Comparison of ENCODE assay signal across 26 cellular contexts in genomic region chr5:61262080-61262479, GRCh38.
DNase-seq lines count a peak whose midpoint lies in the region; ATAC-seq, FAIRE-seq and TF ChIP-seq lines count a peak whose summit lies in the region.
"Had no signal": no experiment of that assay in that cellular context is flagged by ENCODE, and none has a peak within 500 bp of the region (broad histone marks: within the 10 kb centered on the region; RNA-seq: fewer than 3 reads in every experiment).

No MANE protein-coding gene starts in this region.

- H3K27ac ChIP-seq in GM23338 (ENCODE audit: low read depth) (no peak overlapping the region), foreskin keratinocyte (no peak overlapping the region), gastroesophageal sphincter (no peak overlapping the region), small intestine (ENCODE audit: low read depth in 1 of 2, low read length in 1 of 2) (no peak overlapping the region)
- H3K27ac ChIP-seq: BLaER1, left ventricle myocardium inferior, parathyroid adenoma, PC-9, WERI-Rb-1 had no signal

- ATAC-seq in GM23338 (peak; percentile 93), foreskin keratinocyte (peak; percentile 19), gastroesophageal sphincter (no peak)
- ATAC-seq: activated T-cell treated with anti-CD3 and anti-CD28 coated beads, Interleukin-2, amount 50 U/mL, for 4 hours; natural killer cell treated with Interleukin-12 subunit alpha and Interleukin-12 subunit beta and Interleukin-15 and Interleukin-18, amount 100 ng/mL, for 72 hours had no signal

- no peak for FAIRE-seq in small intestine (lab: Jason Lieb, UNC)

- WGBS in gastroesophageal sphincter (ENCODE audit: low coverage in 1 of 2), 2 donors: 79 to 80% methylated on average over 2 to 3 of the region's 5 CpGs
- 85 to 93% (median 87%) methylated on average over 5 of the region's 5 CpGs for WGBS in small intestine, 3 donors

- H3K4me1 Mint-ChIP-seq in GM23338: peaks cover 23% of the 10 kb centered on the region
- peaks cover 31% of the 10 kb centered on the region for H3K4me1 Mint-ChIP-seq in nephron progenitor cell

- peak overlapping the region; percentile 60; the same call in 1 of the 2 replicates for H2AFZ ChIP-seq in GM23338
- H2AFZ ChIP-seq: PC-9 had no signal

- H3K27me3 Mint-ChIP-seq in GM23338 (ENCODE audit: insufficient read depth, low read depth, poor library complexity): peaks cover 2% of the 10 kb centered on the region
- H3K27me3 Mint-ChIP-seq in nephron progenitor cell (ENCODE audit: low read depth, poor library complexity): peaks cover 5% of the 10 kb centered on the region

- no peak overlapping the region for H3K4me3 ChIP-seq in GM23338
- H3K4me3 ChIP-seq in gastroesophageal sphincter: no peak overlapping the region
- no peak overlapping the region for H3K4me3 ChIP-seq in small intestine (ENCODE audit: low read depth in 1 of 2, low read length in 2 of 2)
- H3K4me3 ChIP-seq: BLaER1, left ventricle myocardium inferior, PC-9 had no signal

- H3K4me3 Mint-ChIP-seq in GM23338 (no peak overlapping the region), nephron progenitor cell (no peak overlapping the region)
- H3K4me3 Mint-ChIP-seq: activated CD4-positive, alpha-beta T cell treated with anti-CD3 and anti-CD28 coated beads, Interleukin-2, amount 10 ng/mL, durations not matched to agents 7 days and 5 days; activated T-cell treated with anti-CD3 and anti-CD28 coated beads, Interleukin-2, amount 50 U/mL, for 4 hours; HFFc6; mesothelial cell of epicardium; natural killer cell treated with Interleukin-12 subunit alpha and Interleukin-12 subunit beta and Interleukin-15 and Interleukin-18, amount 100 ng/mL, for 72 hours had no signal

- no peak for TF ChIP-seq POLR2A in gastroesophageal sphincter (IDR thresholded peaks at IDR 0.05)

- no peaks in the 10 kb centered on the region for H3K27me3 ChIP-seq in GM23338 (ENCODE audit: insufficient read depth)
- H3K27me3 ChIP-seq in foreskin keratinocyte: no peaks in the 10 kb centered on the region
- no peaks in the 10 kb centered on the region for H3K27me3 ChIP-seq in gastroesophageal sphincter
- H3K27me3 ChIP-seq in small intestine (ENCODE audit: control insufficient read depth in 2 of 2, insufficient read depth in 2 of 2, low read length in 2 of 2): no peaks in the 10 kb centered on the region
- H3K27me3 ChIP-seq: BLaER1 had no signal

- H3K27ac Mint-ChIP-seq in GM23338 (no peak overlapping the region), nephron progenitor cell (peak overlapping the region; percentile 31)
- H3K27ac Mint-ChIP-seq: activated CD4-positive, alpha-beta T cell treated with anti-CD3 and anti-CD28 coated beads, Interleukin-2, amount 10 ng/mL, durations not matched to agents 7 days and 5 days; HFFc6; mesothelial cell of epicardium; natural killer cell treated with Interleukin-12 subunit alpha and Interleukin-12 subunit beta and Interleukin-15 and Interleukin-18, amount 100 ng/mL, for 72 hours had no signal

- no peak for TF ChIP-seq CTCF in GM23338 (conservative IDR thresholded peaks at IDR 0.05; ENCODE audit: low read depth in 2 of 2)
- no peak for TF ChIP-seq CTCF in foreskin keratinocyte (conservative IDR thresholded peaks at IDR 0.05)
- no peak for TF ChIP-seq CTCF in nephron progenitor cell (IDR thresholded peaks at IDR 0.05)
- no peak for TF ChIP-seq CTCF in gastroesophageal sphincter (IDR thresholded peaks at IDR 0.05)

- H3K9me3 Mint-ChIP-seq in GM23338: no peaks in the 10 kb centered on the region
- H3K9me3 Mint-ChIP-seq in nephron progenitor cell: no peaks in the 10 kb centered on the region
- H3K9me3 Mint-ChIP-seq: activated CD4-positive, alpha-beta T cell treated with anti-CD3 and anti-CD28 coated beads, Interleukin-2, amount 10 ng/mL, durations not matched to agents 7 days and 5 days; activated T-cell treated with anti-CD3 and anti-CD28 coated beads, Interleukin-2, amount 50 U/mL, for 4 hours; HFFc6; mesothelial cell of epicardium; natural killer cell treated with Interleukin-12 subunit alpha and Interleukin-12 subunit beta and Interleukin-15 and Interleukin-18, amount 100 ng/mL, for 72 hours had no signal

- H3K4me1 ChIP-seq in GM23338 (ENCODE audit: insufficient read depth) (peaks cover 4% of the 10 kb centered on the region; the same call in 1 of the 2 replicates), foreskin keratinocyte (no peaks in the 10 kb centered on the region), gastroesophageal sphincter (no peaks in the 10 kb centered on the region), small intestine (ENCODE audit: control insufficient read depth in 2 of 2, insufficient read depth in 1 of 2, low read depth in 1 of 2, low read length in 1 of 2) (no peaks in the 10 kb centered on the region)

- no peaks in the 10 kb centered on the region for H3K79me2 ChIP-seq in GM23338 (replicated peaks; ENCODE audit: insufficient read depth)
- H3K79me2 ChIP-seq: parathyroid adenoma had no signal

- TF ChIP-seq EP300 in gastroesophageal sphincter (IDR thresholded peaks at IDR 0.05): no peak

- H3F3A ChIP-seq in GM23338 (replicated peaks; ENCODE audit: low read depth): no peaks in the 10 kb centered on the region

- H4K20me1 ChIP-seq in GM23338 (replicated peaks; ENCODE audit: insufficient read depth): no peaks in the 10 kb centered on the region
- H4K20me1 ChIP-seq: BLaER1 had no signal

- no peaks in the 10 kb centered on the region for H3K36me3 Mint-ChIP-seq in GM23338 (ENCODE audit: low read depth)
- no peaks in the 10 kb centered on the region for H3K36me3 Mint-ChIP-seq in nephron progenitor cell (ENCODE audit: low read depth)
- H3K36me3 Mint-ChIP-seq: mesothelial cell of epicardium; natural killer cell treated with Interleukin-12 subunit alpha and Interleukin-12 subunit beta and Interleukin-15 and Interleukin-18, amount 100 ng/mL, for 72 hours had no signal

- no peak overlapping the region for H3K4me2 ChIP-seq in GM23338
- H3K4me2 ChIP-seq: BLaER1, PC-9 had no signal

- H3K9me3 ChIP-seq in gastroesophageal sphincter: no peaks in the 10 kb centered on the region
- no peaks in the 10 kb centered on the region for H3K9me3 ChIP-seq in small intestine (ENCODE audit: control insufficient read depth, low read depth)
- H3K9me3 ChIP-seq: left ventricle myocardium inferior had no signal

- H3K9me2 ChIP-seq in GM23338 (ENCODE audit: insufficient read depth): no peaks in the 10 kb centered on the region

- no peak for DNase-seq in GM23338 (ENCODE audit: low spot score)
- DNase-seq in NCI-H69 (lab: John Stamatoyannopoulos, UW): peak; percentile 24
- DNase-seq in foreskin keratinocyte: no peak
- no peak for DNase-seq in nephron progenitor cell
- DNase-seq in NCI-H1930 (lab: John Stamatoyannopoulos, UW): no peak
- DNase-seq in effector CD4-positive, alpha-beta T cell: no peak
- DNase-seq in small intestine: no peak
- DNase-seq: activated CD4-positive, alpha-beta T cell treated with anti-CD3 and anti-CD28 coated beads, Interleukin-2, amount 10 ng/mL, durations not matched to agents 7 days and 5 days; activated T-cell treated with anti-CD3 and anti-CD28 coated beads, Interleukin-2, amount 50 U/mL, for 4 hours; central memory CD4-positive, alpha-beta T cell; COR-L47; DMS79 treated with DMSO at 0.1 percent for 48 hours; HFFc6; hypothalamus; left ventricle myocardium inferior; NCI-H1436; PC-9; SHP77; stimulated activated CD4-positive, alpha-beta T cell treated with anti-CD3 and anti-CD28 coated beads, Interleukin-2, amount 100 ng/mL, for 48 hours; trophoblast cell; WERI-Rb-1 had no signal

- H3K36me3 ChIP-seq in GM23338 (ENCODE audit: insufficient read depth): no peaks in the 10 kb centered on the region
- no peaks in the 10 kb centered on the region for H3K36me3 ChIP-seq in gastroesophageal sphincter
- H3K36me3 ChIP-seq in small intestine (ENCODE audit: control insufficient read depth in 2 of 2, insufficient read depth in 2 of 2, low read length in 2 of 2): no peaks in the 10 kb centered on the region
- H3K36me3 ChIP-seq: BLaER1, left ventricle myocardium inferior, WERI-Rb-1 had no signal

TF ChIP-seq in GM23338, 12 proteins besides CTCF, POLR2A, EP300 and RAD21:
- TF ChIP-seq REST (IDR thresholded peaks at IDR 0.05; ENCODE audit: unreplicated experiment) (no peak), STAT1 (IDR thresholded peaks at IDR 0.05; ENCODE audit: unreplicated experiment) (no peak)
TF ChIP-seq in GM23338: peak in this region for 0.
